10 cellular contexts compared by ENCODE assay signal in genomic region chr17:2689411-2690164, GRCh38. TPM values are rescaled to one million over a fixed set of nuclear protein-coding genes. Genes with fewer than 3 reads are reported as not detected.
DNase-seq lines count a peak whose midpoint lies in the region; ATAC-seq, FAIRE-seq and TF ChIP-seq lines count a peak whose summit lies in the region.
"Had no signal": no experiment of that assay in that cellular context is flagged by ENCODE, and none has a peak within 500 bp of the region (broad histone marks: within the 10 kb centered on the region; RNA-seq: fewer than 3 reads in every experiment).

No MANE protein-coding gene starts in this region.

- no peaks in the 10 kb centered on the region for H3K79me2 ChIP-seq in Karpas-422 (ENCODE audit: low read length)

- no peak for FAIRE-seq in GM12892 (lab: Jason Lieb, UNC)

- TF ChIP-seq POLR2A in GM12892 (IDR thresholded peaks at IDR 0.05; ENCODE audit: low read depth, low read length) = no peak

- no peaks in the 10 kb centered on the region for H3K9me3 ChIP-seq in cardiac muscle cell (ENCODE audit: low read depth)
- H3K9me3 ChIP-seq in psoas muscle = no peaks in the 10 kb centered on the region
- no peaks in the 10 kb centered on the region for H3K9me3 ChIP-seq in Karpas-422 (ENCODE audit: low read length)

- intact Hi-C loops in psoas muscle (cut with DNase I) = no loop called here

- H3K9me2 ChIP-seq in Karpas-422 (replicated peaks; ENCODE audit: insufficient read depth, low read length) = no peaks in the 10 kb centered on the region

- H2AFZ ChIP-seq in Karpas-422 (ENCODE audit: low read length) = no peak overlapping the region

- H3K27ac ChIP-seq in cardiac muscle cell (peak overlapping the region; percentile 29), psoas muscle (peak overlapping the region; percentile 73), Karpas-422 (ENCODE audit: low read length) (no peak overlapping the region)

- H3K9ac ChIP-seq in Karpas-422 (ENCODE audit: low read length) = no peak overlapping the region

- in situ Hi-C loops in ACHN (cut with HindIII; ENCODE audit: low pct_ligation_motif_present, low pct_unique_long_range_greater_than_20kb, low sequenced_read_pairs) = no loop called here

- DNase-seq in GM12892 (ENCODE audit: insufficient read length) (peak; percentile 21), cardiac muscle cell (ENCODE audit: low read depth in 1 of 2, low spot score in 1 of 2) (no peak), psoas muscle (peak in 1 of 2 donors; percentile 59), NCI-H2107 (lab: John Stamatoyannopoulos, UW) (no peak), Karpas-422 (no peak), ACHN (no peak)
- DNase-seq: effector memory CD4-positive, alpha-beta T cell; stimulated activated naive CD4-positive, alpha-beta T cell treated with Interleukin-2 at 50 U/mL for 16 hours had no signal

- H3K4me2 ChIP-seq in Karpas-422 (ENCODE audit: low read depth, low read length, poor library complexity, severe bottlenecking) = no peak overlapping the region

- ATAC-seq in SK-N-SH treated with all-trans-retinoic acid at 6 μM for 48 hours = peak; percentile 2; the same call in 1 of the 3 replicates
- no peak for ATAC-seq in psoas muscle

- TF ChIP-seq CTCF in cardiac muscle cell (IDR thresholded peaks at IDR 0.05; ENCODE audit: low read depth, low read length) (no peak), psoas muscle (IDR thresholded peaks at IDR 0.05) (no peak)

- H3K4me3 ChIP-seq in cardiac muscle cell (no peak overlapping the region), psoas muscle (no peak overlapping the region), Karpas-422 (ENCODE audit: low read length) (no peak overlapping the region)

- H3K27me3 ChIP-seq in cardiac muscle cell (no peaks in the 10 kb centered on the region), psoas muscle (ENCODE audit: insufficient read depth in 3 of 3, low read length in 2 of 3) (no peaks in the 10 kb centered on the region), Karpas-422 (ENCODE audit: low read length) (no peaks in the 10 kb centered on the region)

- 67 to 79% (median 70%) methylated on average over 32 to 40 of the region's 40 CpGs for WGBS in psoas muscle, 3 donors

- no peaks in the 10 kb centered on the region; the same call in 1 of the 2 replicates for H4K20me1 ChIP-seq in Karpas-422 (ENCODE audit: insufficient read depth, low read depth, low read length)

- H3K36me3 ChIP-seq in cardiac muscle cell (peaks cover 19% of the 10 kb centered on the region), psoas muscle (ENCODE audit: insufficient read depth in 1 of 2, low read depth in 1 of 2) (peaks cover 0 to 53% of the 10 kb centered on the region in 2 donors), Karpas-422 (ENCODE audit: insufficient read depth, low read length) (no peaks in the 10 kb centered on the region; the same call in 1 of the 2 replicates)

- peaks cover 4% of the 10 kb centered on the region for H3K4me1 ChIP-seq in cardiac muscle cell (ENCODE audit: low read depth)
- H3K4me1 ChIP-seq in psoas muscle = peaks cover 38% of the 10 kb centered on the region
- H3K4me1 ChIP-seq in Karpas-422 (ENCODE audit: low read length) = no peaks in the 10 kb centered on the region

TF ChIP-seq in SK-N-SH treated with all-trans-retinoic acid at 6 μM for 48 hours, 23 proteins besides CTCF, POLR2A, EP300 and RAD21:
- no peak for TF ChIP-seq ISL1 (CRISPR knock-in tag; IDR thresholded peaks at IDR 0.05)
- no peak for TF ChIP-seq ESRRG (CRISPR knock-in tag; IDR thresholded peaks at IDR 0.05)
- no peak for TF ChIP-seq CSDC2 (CRISPR knock-in tag; IDR thresholded peaks at IDR 0.05)
- TF ChIP-seq ZFP3 (CRISPR knock-in tag; IDR thresholded peaks at IDR 0.05) = no peak
- TF ChIP-seq ARNTL (CRISPR knock-in tag; IDR thresholded peaks at IDR 0.05; ENCODE audit: borderline replicate concordance, low read depth) = no peak
- TF ChIP-seq OSR1 (CRISPR knock-in tag; IDR thresholded peaks at IDR 0.05) = no peak
- TF ChIP-seq, protein P1, sequence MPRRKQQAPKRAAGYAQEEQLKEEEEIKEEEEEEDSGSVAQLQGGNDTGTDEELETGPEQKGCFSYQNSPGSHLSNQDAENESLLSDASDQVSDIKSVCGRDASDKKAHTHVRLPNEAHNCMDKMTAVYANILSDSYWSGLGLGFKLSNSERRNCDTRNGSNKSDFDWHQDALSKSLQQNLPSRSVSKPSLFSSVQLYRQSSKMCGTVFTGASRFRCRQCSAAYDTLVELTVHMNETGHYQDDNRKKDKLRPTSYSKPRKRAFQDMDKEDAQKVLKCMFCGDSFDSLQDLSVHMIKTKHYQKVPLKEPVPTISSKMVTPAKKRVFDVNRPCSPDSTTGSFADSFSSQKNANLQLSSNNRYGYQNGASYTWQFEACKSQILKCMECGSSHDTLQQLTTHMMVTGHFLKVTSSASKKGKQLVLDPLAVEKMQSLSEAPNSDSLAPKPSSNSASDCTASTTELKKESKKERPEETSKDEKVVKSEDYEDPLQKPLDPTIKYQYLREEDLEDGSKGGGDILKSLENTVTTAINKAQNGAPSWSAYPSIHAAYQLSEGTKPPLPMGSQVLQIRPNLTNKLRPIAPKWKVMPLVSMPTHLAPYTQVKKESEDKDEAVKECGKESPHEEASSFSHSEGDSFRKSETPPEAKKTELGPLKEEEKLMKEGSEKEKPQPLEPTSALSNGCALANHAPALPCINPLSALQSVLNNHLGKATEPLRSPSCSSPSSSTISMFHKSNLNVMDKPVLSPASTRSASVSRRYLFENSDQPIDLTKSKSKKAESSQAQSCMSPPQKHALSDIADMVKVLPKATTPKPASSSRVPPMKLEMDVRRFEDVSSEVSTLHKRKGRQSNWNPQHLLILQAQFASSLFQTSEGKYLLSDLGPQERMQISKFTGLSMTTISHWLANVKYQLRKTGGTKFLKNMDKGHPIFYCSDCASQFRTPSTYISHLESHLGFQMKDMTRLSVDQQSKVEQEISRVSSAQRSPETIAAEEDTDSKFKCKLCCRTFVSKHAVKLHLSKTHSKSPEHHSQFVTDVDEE (CRISPR knock-in tag; IDR thresholded peaks at IDR 0.05) = no peak

RNA-seq across cellular contexts. Expression of gene CLUH, which starts 22.0 kb away (rescaled TPM):
- 27.1 TPM for polyA plus RNA-seq in GM12892 (2012; ENCODE audit: missing spikeins)
- 70.7 and 93.5 TPM in 2 replicates for total RNA-seq in cardiac muscle cell
- 56.2 and 58.6 TPM in 2 replicates for polyA plus RNA-seq in cardiac muscle cell
- total RNA-seq in psoas muscle = 100 to 1,000 TPM; 105 to 218 (median 132) TPM
- 100 to 1,000 TPM in 2 of 3 donors, 10 to 100 TPM in 1; 92.2 to 130 (median 117) TPM for polyA plus RNA-seq in psoas muscle
- total RNA-seq in Karpas-422 (2014; rRNA removed; shearing (Covaris generic); ENCODE audit: low replicate concordance) = 39.1 and 67.3 TPM in 2 replicates

RNA-seq across cellular contexts. Expression of gene CCDC92B, which starts 59.9 kb away (rescaled TPM):
- not detected for polyA plus RNA-seq in GM12892 (2012; ENCODE audit: missing spikeins)
- total RNA-seq in cardiac muscle cell = 0.33 and 0.67 TPM in 2 replicates
- polyA plus RNA-seq in cardiac muscle cell = 0.07 and 0.35 TPM in 2 replicates
- total RNA-seq in psoas muscle = under 1 TPM in 1 of 4 donors, not detected in 3; 0.23 TPM
- under 1 TPM; 0.01 to 0.09 (median 0.04) TPM for polyA plus RNA-seq in psoas muscle
- total RNA-seq in Karpas-422 (2014; rRNA removed; shearing (Covaris generic); ENCODE audit: low replicate concordance) = not detected in 2 replicates
- total RNA-seq: skeletal muscle tissue had no signal
